In genomic region chr5:95818181-95819147, GRCh38 we compare ENCODE assay signal across 8 cellular contexts. TPM values are rescaled to one million over a fixed set of nuclear protein-coding genes. Genes with fewer than 3 reads are reported as not detected.
A peak's percentile ranks its signal among the peaks of the same experiment; 100 is the strongest.
DNase-seq lines count a peak whose midpoint lies in the region; ATAC-seq, FAIRE-seq and TF ChIP-seq lines count a peak whose summit lies in the region.

No MANE protein-coding gene starts in this region.

- no peak overlapping the region for H2AFZ ChIP-seq in H9 (ENCODE audit: low read length)

- no peak overlapping the region for H2BK5ac ChIP-seq in H9 (ENCODE audit: insufficient read length, low read length)

- H2BK120ac ChIP-seq in H9 (ENCODE audit: low read depth, low read length, poor library complexity, severe bottlenecking) = no peak overlapping the region

- no peaks in the 10 kb centered on the region for H3K27me3 ChIP-seq in small intestine (ENCODE audit: control insufficient read depth in 2 of 2, insufficient read depth in 2 of 2, low read length in 2 of 2)
- no peaks in the 10 kb centered on the region for H3K27me3 ChIP-seq in H9 (ENCODE audit: insufficient read depth, low read length)

- H2AK5ac ChIP-seq in H9 (ENCODE audit: insufficient read length, low read length) = no peak overlapping the region

- WGBS in small intestine, 3 donors = 57 to 61% (median 61%) methylated on average over 14 of the region's 14 CpGs
- no CpG with 5 or more reads among the region's 14 CpGs for WGBS in H9 (ENCODE audit: extremely low coverage, insufficient read length, low lambda C conversion rate)

- H3K4me3 Mint-ChIP-seq in T-helper 2 cell treated with Interferon-gamma antibody and Interleukin-4, amounts not matched to agents 5 μg/mL and 100 μg/mL, for 36 hours = peak overlapping the region; percentile 75
- no peak overlapping the region for H3K4me3 Mint-ChIP-seq in H9

- no peaks in the 10 kb centered on the region for H3K79me1 ChIP-seq in H9 (ENCODE audit: insufficient read depth, low read depth, low read length, poor library complexity, severe bottlenecking)

- H3K4ac ChIP-seq in H9 (ENCODE audit: low read depth, low read length) = no peak overlapping the region

- no peak overlapping the region for H2BK15ac ChIP-seq in H9 (ENCODE audit: low read depth, low read length)

- no peaks in the 10 kb centered on the region for H3K79me2 ChIP-seq in H9 (ENCODE audit: insufficient read depth, low read length)

- peaks cover 47% of the 10 kb centered on the region for H3K36me3 Mint-ChIP-seq in T-helper 2 cell treated with Interferon-gamma antibody and Interleukin-4, amounts not matched to agents 5 μg/mL and 100 μg/mL, for 36 hours (ENCODE audit: low read depth)
- H3K36me3 Mint-ChIP-seq in H9 (ENCODE audit: insufficient read depth in 1 of 3, low read depth in 3 of 3) = peaks cover 0 to 5% (median 4%) of the 10 kb centered on the region in 3 experiments; a peak in 3 of 7 replicates

- peak overlapping the region; percentile 60 for H3K27ac Mint-ChIP-seq in T-helper 2 cell treated with Interferon-gamma antibody and Interleukin-4, amounts not matched to agents 5 μg/mL and 100 μg/mL, for 36 hours
- H3K27ac Mint-ChIP-seq in H9 = no peak overlapping the region; a peak in 1 of 7 replicates

- TF ChIP-seq CTCF in H9 (conservative IDR thresholded peaks at IDR 0.05) = no peak

- H3K23ac ChIP-seq in H9 (ENCODE audit: insufficient read length, low read depth, low read length) = no peak overlapping the region

- no peak overlapping the region for H2BK12ac ChIP-seq in H9 (ENCODE audit: insufficient read length, low read depth, low read length)

- H3K9me3 Mint-ChIP-seq in T-helper 2 cell treated with Interferon-gamma antibody and Interleukin-4, amounts not matched to agents 5 μg/mL and 100 μg/mL, for 36 hours = no peaks in the 10 kb centered on the region
- no peaks in the 10 kb centered on the region for H3K9me3 Mint-ChIP-seq in H9

- peaks cover 7% of the 10 kb centered on the region for H3K23me2 ChIP-seq in H9 (ENCODE audit: insufficient read length, low read depth, low read length, poor library complexity, severe bottlenecking)

- H4K8ac ChIP-seq in H9 (replicated peaks; ENCODE audit: insufficient read length, low read depth, low read length) = no peak overlapping the region

- peaks cover 53% of the 10 kb centered on the region for H3K4me1 Mint-ChIP-seq in T-helper 2 cell treated with Interferon-gamma antibody and Interleukin-4, amounts not matched to agents 5 μg/mL and 100 μg/mL, for 36 hours (ENCODE audit: low read depth)
- H3K4me1 Mint-ChIP-seq in H9 = peaks cover 42 to 44% of the 10 kb centered on the region in 2 experiments

- DNase-seq in GM19239 (ENCODE audit: insufficient read length, low spot score) = no peak
- DNase-seq in T-helper 2 cell treated with Interferon-gamma antibody and Interleukin-4, amounts not matched to agents 5 μg/mL and 100 μg/mL, for 36 hours (ENCODE audit: low spot score) = no peak
- no peak for DNase-seq in Right ventricle myocardium superior
- no peak for DNase-seq in small intestine
- DNase-seq in H9 = no peak
- no peak for DNase-seq in DMS153 (lab: John Stamatoyannopoulos, UW)
- DNase-seq in NCI-H69 (lab: John Stamatoyannopoulos, UW) = no peak

- no peak overlapping the region for H3K14ac ChIP-seq in H9 (ENCODE audit: insufficient read depth, low read length)

- H3K36me3 ChIP-seq in small intestine (ENCODE audit: control insufficient read depth in 2 of 2, insufficient read depth in 2 of 2, low read length in 2 of 2) = peaks cover 2 to 6% of the 10 kb centered on the region in 2 donors

- peak; percentile 61 for FAIRE-seq in GM19239 (lab: Jason Lieb, UNC)
- FAIRE-seq in small intestine (lab: Jason Lieb, UNC) = no peak

- no peak overlapping the region for H2BK20ac ChIP-seq in H9 (ENCODE audit: low read depth, low read length, poor library complexity, severe bottlenecking)

- H3K4me2 ChIP-seq in H9 (ENCODE audit: insufficient read depth, insufficient read length, low read length) = no peak overlapping the region

- H3T11ph ChIP-seq in H9 (ENCODE audit: low read length) = no peak overlapping the region

- H4K91ac ChIP-seq in H9 (ENCODE audit: insufficient read length, low read depth, low read length) = no peak overlapping the region

- H3K9me3 ChIP-seq in small intestine (ENCODE audit: control insufficient read depth, low read depth) = no peaks in the 10 kb centered on the region
- H3K9me3 ChIP-seq in H9 (ENCODE audit: control insufficient read depth, low read depth, low read length) = no peaks in the 10 kb centered on the region

- H3K27ac ChIP-seq in small intestine (ENCODE audit: low read depth in 1 of 2, low read length in 1 of 2) = peak overlapping the region; percentile 43
- no peak overlapping the region for H3K27ac ChIP-seq in H9 (ENCODE audit: insufficient read length, low read depth, low read length)

- H3K27me3 Mint-ChIP-seq in T-helper 2 cell treated with Interferon-gamma antibody and Interleukin-4, amounts not matched to agents 5 μg/mL and 100 μg/mL, for 36 hours (ENCODE audit: low read depth) = no peaks in the 10 kb centered on the region
- H3K27me3 Mint-ChIP-seq in H9 (ENCODE audit: low read depth) = no peaks in the 10 kb centered on the region; the same call in 1 of the 2 replicates

- H3K4me1 ChIP-seq in small intestine (ENCODE audit: control insufficient read depth in 2 of 2, insufficient read depth in 1 of 2, low read depth in 1 of 2, low read length in 1 of 2) (peaks cover 2 to 23% of the 10 kb centered on the region in 2 donors), H9 (ENCODE audit: insufficient read depth, low read length) (peaks cover 4% of the 10 kb centered on the region; the same call in 1 of the 2 replicates)

- H3K9ac ChIP-seq in H9 (ENCODE audit: extremely low read depth, insufficient read length, low read length) = no peak overlapping the region

- H3K18ac ChIP-seq in H9 (ENCODE audit: insufficient read length, low read depth, low read length) = no peak overlapping the region

- H4K5ac ChIP-seq in H9 (ENCODE audit: insufficient read length, low read depth, low read length) = no peak overlapping the region

- H4K20me1 ChIP-seq in H9 (ENCODE audit: control insufficient read depth, insufficient read depth, insufficient read length) = no peaks in the 10 kb centered on the region

- no peak overlapping the region for H3K56ac ChIP-seq in H9 (ENCODE audit: insufficient read length, low read depth, low read length)

- ATAC-seq in Right ventricle myocardium superior (ENCODE audit: poor library complexity) (peak; percentile 16), HG02642 (IDR thresholded peaks at IDR 0.05; ENCODE audit: poor library complexity, unreplicated experiment) (no peak)

- intact Hi-C loops in Right ventricle myocardium superior (cut with DNase I) = no loop called here

- peak overlapping the region in 1 of 2 donors; percentile 47 for H3K4me3 ChIP-seq in small intestine (ENCODE audit: low read depth in 1 of 2, low read length in 2 of 2)

RNA-seq across cellular contexts. Expression of gene GLRX, which starts 4.1 kb away (rescaled TPM):
- total RNA-seq in Right ventricle myocardium superior (104 TPM), H9 (2021) (13.7 and 13.8 TPM in 2 replicates)
- 100 to 1,000 TPM; 166 to 968 (median 721) TPM for polyA plus RNA-seq in small intestine
